Comparison of ENCODE assay signal across 14 cellular contexts in the genomic region with DNA sequence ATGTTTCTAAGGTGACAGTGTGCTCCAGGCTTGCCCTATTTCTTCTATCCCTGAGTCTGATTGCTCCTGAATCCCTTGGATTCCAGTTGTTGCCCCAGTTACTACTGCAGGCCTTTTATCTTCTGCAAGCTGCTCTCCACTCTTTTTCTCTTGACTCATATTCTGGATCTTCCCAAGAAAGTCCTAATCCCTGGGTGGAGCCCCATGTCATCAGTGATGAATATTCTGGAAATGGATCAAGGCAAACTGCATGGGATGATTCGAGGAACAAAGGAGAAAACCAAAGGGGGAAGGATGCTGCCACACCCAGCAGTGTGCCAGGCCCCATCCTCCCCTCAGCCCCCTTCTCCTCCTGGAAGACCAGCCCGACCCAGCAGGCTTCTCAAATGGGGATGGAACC.
"Had no signal": no experiment of that assay in that cellular context is flagged by ENCODE, and none has a peak within 500 bp of the region (broad histone marks: within the 10 kb centered on the region; RNA-seq: fewer than 3 reads in every experiment).

No MANE protein-coding gene starts in this region.

- H3K9me3 ChIP-seq: heart right ventricle, uterus had no signal

- H3K4me3 ChIP-seq: heart right ventricle, uterus had no signal

- ATAC-seq: activated naive CD4-positive, alpha-beta T cell treated with anti-CD3 and anti-CD28 coated beads, Interleukin-2, amount 50 U/mL, for 72 hours; activated T-cell treated with anti-CD3 and anti-CD28 coated beads, Interleukin-2, amount 50 U/mL, for 4 hours; heart right ventricle; left ventricle myocardium superior; stimulated activated naive CD8-positive, alpha-beta T cell treated with anti-CD3 and anti-CD28 coated beads, Interleukin-15, amount 100 ng/mL, for 72 hours had no signal

- H3K36me3 ChIP-seq: brain microvascular endothelial cell, heart right ventricle, uterus had no signal

- H3K27ac ChIP-seq: brain microvascular endothelial cell, heart right ventricle, uterus had no signal

- H3K27me3 ChIP-seq: brain microvascular endothelial cell, heart right ventricle, uterus had no signal

- DNase-seq: activated effector memory CD4-positive, alpha-beta T cell treated with anti-CD3 and anti-CD28 coated beads, Interleukin-2, amount 50 U/mL, for 16 hours; activated T-cell treated with anti-CD3 and anti-CD28 coated beads, Interleukin-2, amount 50 U/mL, for 4 hours; amygdala; dermis blood vessel endothelial cell; endodermal cell; erythroblast; heart right ventricle; left ventricle myocardium superior; mesendoderm; stimulated activated CD4-positive, alpha-beta T cell treated with anti-CD3 and anti-CD28 coated beads, Interleukin-4, amount 100 ng/mL, for 24 hours; stimulated activated naive CD8-positive, alpha-beta T cell treated with anti-CD3 and anti-CD28 coated beads, Interleukin-15, amount 100 ng/mL, for 72 hours; uterus had no signal
